30 cellular contexts compared by ENCODE assay signal in the genomic region with DNA sequence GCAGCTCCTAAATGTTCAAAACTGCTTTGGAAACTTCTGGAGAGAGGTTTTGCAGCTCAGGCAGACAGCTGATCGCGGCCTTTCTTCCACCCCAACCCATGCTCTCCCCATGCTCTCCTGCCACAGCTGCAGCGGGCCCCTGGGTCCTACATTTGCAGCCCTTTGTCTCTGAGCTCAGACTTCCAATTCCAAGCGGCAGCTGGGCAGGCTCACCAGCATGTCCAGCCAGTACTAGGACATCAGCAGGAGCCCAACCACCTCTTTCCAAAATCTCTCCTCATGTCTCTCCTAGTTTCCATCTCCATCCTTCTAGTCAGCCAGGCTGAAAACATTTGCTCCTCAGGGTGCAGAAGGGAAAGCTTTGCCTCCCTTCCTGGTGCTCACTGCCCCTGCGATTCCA. TPM values are rescaled to one million over a fixed set of nuclear protein-coding genes. Genes with fewer than 3 reads are reported as not detected.
"Had no signal": no experiment of that assay in that cellular context is flagged by ENCODE, and none has a peak within 500 bp of the region (broad histone marks: within the 10 kb centered on the region; RNA-seq: fewer than 3 reads in every experiment).

No MANE protein-coding gene starts in this region.

- H3K9me3 Mint-ChIP-seq: activated B cell treated with CpG ODN at 0.5 μM for 24 hours; activated T-cell treated with anti-CD3 and anti-CD28 coated beads, Interleukin-2, amount 50 U/mL, for 24 hours; activated T-helper 17 cell treated with anti-CD3 and anti-CD28 coated beads, Interleukin-2, amount 50 U/mL, for 72 hours; neural crest cell had no signal

- H3K27ac Mint-ChIP-seq: activated B cell treated with CpG ODN at 0.5 μM for 24 hours; activated CD4-positive, alpha-beta T cell treated with anti-CD3 and anti-CD28 coated beads for 36 hours; activated naive CD8-positive, alpha-beta T cell; activated T-cell treated with anti-CD3 and anti-CD28 coated beads, Interleukin-2, amount 50 U/mL, for 24 hours; activated T-helper 17 cell treated with anti-CD3 and anti-CD28 coated beads, Interleukin-2, amount 50 U/mL, for 72 hours; naive thymus-derived CD4-positive, alpha-beta T cell; T-helper 17 cell had no signal

- H3K27ac ChIP-seq: adrenal gland, breast epithelium, heart right ventricle, ovary, right lobe of liver, thoracic aorta, upper lobe of left lung had no signal

- H3K36me3 Mint-ChIP-seq: activated naive CD8-positive, alpha-beta T cell; naive thymus-derived CD4-positive, alpha-beta T cell had no signal

- H3K27me3 ChIP-seq: adrenal gland, ovary, right lobe of liver, upper lobe of left lung had no signal

- ATAC-seq: activated CD4-positive, alpha-beta T cell treated with anti-CD3 and anti-CD28 coated beads for 36 hours; activated T-helper 17 cell treated with anti-CD3 and anti-CD28 coated beads, Interleukin-2, amount 50 U/mL, for 72 hours; mucosa of descending colon; right lobe of liver; T-helper 17 cell had no signal

- H3K4me3 ChIP-seq: adrenal gland, breast epithelium, heart right ventricle, mucosa of descending colon, ovary, right lobe of liver, thoracic aorta, upper lobe of left lung had no signal

- H3K4me1 Mint-ChIP-seq: activated B cell treated with CpG ODN at 0.5 μM for 24 hours; activated CD4-positive, alpha-beta T cell treated with anti-CD3 and anti-CD28 coated beads for 36 hours; activated T-helper 17 cell treated with anti-CD3 and anti-CD28 coated beads, Interleukin-2, amount 50 U/mL, for 72 hours; neural crest cell had no signal

- H3K36me3 ChIP-seq: adrenal gland, breast epithelium, heart right ventricle, ovary, right lobe of liver, thoracic aorta, upper lobe of left lung had no signal

- H3K4me3 Mint-ChIP-seq: activated B cell treated with CpG ODN at 0.5 μM for 24 hours; activated CD4-positive, alpha-beta T cell treated with anti-CD3 and anti-CD28 coated beads for 36 hours; activated naive CD8-positive, alpha-beta T cell; activated T-cell treated with anti-CD3 and anti-CD28 coated beads, Interleukin-2, amount 50 U/mL, for 24 hours; activated T-helper 17 cell treated with anti-CD3 and anti-CD28 coated beads, Interleukin-2, amount 50 U/mL, for 72 hours; naive thymus-derived CD4-positive, alpha-beta T cell; neural crest cell; T-helper 17 cell had no signal

- H3K9me3 ChIP-seq: adrenal gland, breast epithelium, heart right ventricle, mucosa of descending colon, ovary, right lobe of liver, thoracic aorta, upper lobe of left lung had no signal

- DNase-seq: activated B cell treated with CpG ODN at 0.5 μM for 24 hours; activated CD4-positive, alpha-beta T cell treated with anti-CD3 and anti-CD28 coated beads, Interleukin-2, amount 50 U/mL, for 4 hours; activated CD8-positive, alpha-beta memory T cell treated with anti-CD3 and anti-CD28 coated beads for 24 hours; activated CD8-positive, alpha-beta memory T cell treated with anti-CD3 and anti-CD28 coated beads, Interleukin-2, amount 50 U/mL, for 4 hours; activated T-cell treated with anti-CD3 and anti-CD28 coated beads, Interleukin-2, amount 50 U/mL, for 24 hours; adrenal gland; cerebellar nuclear complex; effector CD4-positive, alpha-beta T cell; heart right ventricle; islet precursor cell; left cardiac atrium; mucosa of descending colon; naive thymus-derived CD4-positive, alpha-beta T cell; ovary; right lobe of liver; small intestine; stimulated activated CD4-positive, alpha-beta T cell treated with anti-CD3 and anti-CD28 coated beads, Interleukin-2, amount 100 ng/mL, for 48 hours; stimulated activated CD8-positive, alpha-beta memory T cell treated with anti-CD3 and anti-CD28 coated beads, Interleukin-4, amount 100 ng/mL, for 48 hours; stimulated activated naive CD4-positive, alpha-beta T cell; SW 1271; T-helper 17 cell; upper lobe of left lung had no signal

- H3K4me1 ChIP-seq: adrenal gland, breast epithelium, heart right ventricle, right lobe of liver, upper lobe of left lung had no signal

RNA-seq across cellular contexts. Expression of gene LEP, which starts 6.0 kb away (rescaled TPM):
- total RNA-seq: activated B cell treated with CpG ODN at 0.5 μM for 24 hours; activated CD4-positive, alpha-beta T cell treated with anti-CD3 and anti-CD28 coated beads for 36 hours; activated T-helper 17 cell treated with anti-CD3 and anti-CD28 coated beads, Interleukin-2, amount 50 U/mL, for 72 hours; epithelial cell of proximal tubule; fibroblast of villous mesenchyme; neural crest cell; right lobe of liver; T-helper 17 cell; thoracic aorta; upper lobe of left lung had no signal
